In the genomic region with DNA sequence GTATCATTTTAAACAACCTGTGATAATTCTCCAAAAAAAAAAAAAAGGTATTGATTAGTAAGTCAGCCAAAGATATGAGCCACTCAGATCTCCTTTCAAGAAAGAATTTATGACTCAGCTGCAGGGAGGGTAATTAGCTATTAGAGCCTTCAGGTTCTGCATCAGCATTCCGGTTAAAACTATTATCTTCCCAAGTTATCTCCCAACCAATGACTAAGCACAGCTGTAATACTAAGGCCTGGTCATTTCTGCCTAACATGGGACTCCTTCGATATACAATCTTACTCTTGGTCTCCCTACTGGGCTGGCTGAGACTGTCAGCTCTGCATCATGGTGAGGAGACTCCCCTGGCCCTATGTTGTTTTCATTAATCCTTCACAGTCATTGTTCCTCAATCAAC, we compare ENCODE assay signal across 13 cellular contexts.
DNase-seq lines count a peak whose midpoint lies in the region; ATAC-seq and TF ChIP-seq lines count a peak whose summit lies in the region.
"Had no signal": no experiment of that assay in that cellular context is flagged by ENCODE, and none has a peak within 500 bp of the region (broad histone marks: within the 10 kb centered on the region; RNA-seq: fewer than 3 reads in every experiment).

No MANE protein-coding gene starts in this region.

- DNase-seq in GM04504 (ENCODE audit: low read depth) (peak; percentile 33), SK-N-SH (peak; percentile 8), fibroblast of lung (ENCODE audit: low read depth in 2 of 2) (peak; percentile 42 to 92), skeletal muscle cell (ENCODE audit: low read depth) (peak; percentile 20), cerebellum (ENCODE audit: low spot score) (no peak), transverse colon (no peak)
- no peak for DNase-seq in activated effector memory CD4-positive, alpha-beta T cell treated with Interleukin-2 at 50 U/mL for 16 hours
- DNase-seq: activated naive CD4-positive, alpha-beta T cell treated with anti-CD3 and anti-CD28 coated beads, Interleukin-2, amount 50 U/mL, for 16 hours; KG1; NCI-H2081; T-helper 2 cell had no signal

- peaks cover 14% of the 10 kb centered on the region for H3F3A ChIP-seq in SK-N-SH (replicated peaks; ENCODE audit: insufficient read depth)

- H3K4me3 ChIP-seq in SK-N-SH (ENCODE audit: low read depth in 2 of 2, low read length in 1 of 2) (no peak overlapping the region), fibroblast of lung (replicated peaks in 1 of 4; ENCODE audit: control extremely low read depth in 1 of 4, insufficient read depth in 1 of 4, low read depth in 3 of 4, low read length in 4 of 4) (no peak overlapping the region), skeletal muscle cell (ENCODE audit: low read depth, low read length) (no peak overlapping the region), transverse colon (no peak overlapping the region)
- H3K4me3 ChIP-seq: prostate gland had no signal

- H3K27me3 ChIP-seq in SK-N-SH (ENCODE audit: insufficient read depth) (no peaks in the 10 kb centered on the region), fibroblast of lung (ENCODE audit: control insufficient read depth, insufficient read depth, low read length) (no peaks in the 10 kb centered on the region), transverse colon (no peaks in the 10 kb centered on the region)

- H3K27ac ChIP-seq in SK-N-SH (ENCODE audit: low read depth in 2 of 2, low read length in 1 of 2) (peak overlapping the region in 1 of 2 experiments; percentile 62; a peak in 2 of 4 replicates), fibroblast of lung (ENCODE audit: insufficient read depth, low read length) (peak overlapping the region; percentile 61), transverse colon (no peak overlapping the region)
- H3K27ac ChIP-seq: prostate gland had no signal

- H3K9me2 ChIP-seq in SK-N-SH = no peaks in the 10 kb centered on the region

- H3K4me2 ChIP-seq in SK-N-SH (no peak overlapping the region), fibroblast of lung (ENCODE audit: extremely low read depth, insufficient read depth, low read length) (peak overlapping the region; percentile 23)

- 21% methylated on average over 2 of the region's 2 CpGs for WGBS in SK-N-SH (ENCODE audit: low lambda C conversion rate)
- WGBS in transverse colon (ENCODE audit: low coverage in 1 of 2), 2 donors = 85 to 91% methylated on average over 2 of the region's 2 CpGs

- no peak for TF ChIP-seq POLR2A in transverse colon (IDR thresholded peaks at IDR 0.05)

- H3K4me1 ChIP-seq in SK-N-SH (ENCODE audit: control insufficient read depth in 1 of 2, insufficient read depth in 2 of 2, low read depth in 1 of 2, low read length in 1 of 2) (peaks cover 0 to 4% of the 10 kb centered on the region in 2 experiments; a peak in 2 of 4 replicates), fibroblast of lung (ENCODE audit: control insufficient read depth, extremely low read depth, insufficient read depth, low read length) (peaks cover 9% of the 10 kb centered on the region), transverse colon (no peaks in the 10 kb centered on the region)
- H3K4me1 ChIP-seq: prostate gland had no signal

- H2AFZ ChIP-seq in SK-N-SH (ENCODE audit: low read depth) = no peak overlapping the region
- no peak overlapping the region for H2AFZ ChIP-seq in fibroblast of lung (ENCODE audit: low read length)

- H3K79me2 ChIP-seq in SK-N-SH (ENCODE audit: insufficient read depth) (peaks cover 57% of the 10 kb centered on the region), fibroblast of lung (ENCODE audit: control insufficient read depth, insufficient read depth, low read length) (peaks cover 19% of the 10 kb centered on the region)

- POLR2A ChIA-PET in SK-N-SH (lab: Yijun Ruan, JAX) = no interaction called here

- H4K20me1 ChIP-seq in SK-N-SH (ENCODE audit: insufficient read depth) (0 out of 2 replicates have a peak, but pooled peaks cover 2% of the 10 kb centered on the region), fibroblast of lung (ENCODE audit: control insufficient read depth, extremely low read depth, insufficient read depth, low read length) (no peaks in the 10 kb centered on the region)

- peaks cover 0 to 5% of the 10 kb centered on the region in 2 experiments for H3K36me3 ChIP-seq in SK-N-SH (replicated peaks in 1 of 2; ENCODE audit: control insufficient read depth in 1 of 2, insufficient read depth in 2 of 2, low read length in 1 of 2)
- H3K36me3 ChIP-seq in fibroblast of lung (ENCODE audit: control insufficient read depth, insufficient read depth, low read length) = no peaks in the 10 kb centered on the region
- H3K36me3 ChIP-seq in transverse colon = no peaks in the 10 kb centered on the region
- H3K36me3 ChIP-seq: prostate gland had no signal

- H3K9ac ChIP-seq in SK-N-SH (no peak overlapping the region), fibroblast of lung (ENCODE audit: insufficient read depth, low read length) (no peak overlapping the region)

- no peak for ATAC-seq in GM19351 (IDR thresholded peaks at IDR 0.05; ENCODE audit: unreplicated experiment)

- TF ChIP-seq CTCF in SK-N-SH (IDR thresholded peaks at IDR 0.05) (no peak), fibroblast of lung (conservative IDR thresholded peaks at IDR 0.05 in 1 of 2, IDR thresholded peaks at IDR 0.05 in 1 of 2; ENCODE audit: low read depth in 1 of 2, low read length in 2 of 2) (no peak), transverse colon (IDR thresholded peaks at IDR 0.05) (no peak)

- in situ Hi-C loops in transverse colon (cut with MboI; ENCODE audit: low pct_ligation_motif_present in 1 of 4, low pct_unique_long_range_greater_than_20kb in 1 of 4, low sequenced_read_pairs in 3 of 4) = no loop called here

- H3K9me3 ChIP-seq in SK-N-SH (0 out of 2 replicates have a peak, but pooled peaks cover 4% of the 10 kb centered on the region), fibroblast of lung (ENCODE audit: control insufficient read depth, insufficient read depth, low read depth, low read length) (no peaks in the 10 kb centered on the region), transverse colon (no peaks in the 10 kb centered on the region)
- H3K9me3 ChIP-seq: prostate gland had no signal

- intact Hi-C loops in transverse colon (cut with DNase I; ENCODE audit: low total_unique reads) = no loop called here

- TF ChIP-seq RAD21 in SK-N-SH (IDR thresholded peaks at IDR 0.05; ENCODE audit: low read length) = no peak

- CTCF ChIA-PET in SK-N-SH (lab: Yijun Ruan, JAX) = interaction anchor here (0.6 to 1.2 kb wide), 2 partner anchors 51 to 475 kb away, joined by 4 to 5 read pairs; no protein-coding TSS in a partner anchor

- TF ChIP-seq EP300 in SK-N-SH (IDR thresholded peaks at IDR 0.05; ENCODE audit: borderline replicate concordance in 1 of 2, low read depth in 1 of 2, low read length in 1 of 2) (peak in 1 of 2 experiments; percentile 33; a peak in 1 of 4 replicates), transverse colon (IDR thresholded peaks at IDR 0.05; ENCODE audit: low read depth) (no peak)

TF ChIP-seq in SK-N-SH, 30 proteins besides CTCF, POLR2A, EP300 and RAD21:
- TF ChIP-seq RXRA (IDR thresholded peaks at IDR 0.05; ENCODE audit: borderline replicate concordance, low read depth) = no peak
- peak; percentile 72 for TF ChIP-seq JUND (IDR thresholded peaks at IDR 0.05)
- peak; percentile 20; the same call in 1 of the 2 replicates for TF ChIP-seq POLR2AphosphoS5 (IDR thresholded peaks at IDR 0.05; ENCODE audit: low read depth, low read length)
- TF ChIP-seq FOXM1 (IDR thresholded peaks at IDR 0.05; ENCODE audit: low read depth) = 0 out of 2 replicates have a peak, but pooled peaks have one; percentile 25
- TF ChIP-seq RFX5 (IDR thresholded peaks at IDR 0.05; ENCODE audit: low read length) = no peak
- no peak for TF ChIP-seq TAF1 (IDR thresholded peaks at IDR 0.05; ENCODE audit: borderline replicate concordance, low read depth, low read length)
- TF ChIP-seq RCOR1 (IDR thresholded peaks at IDR 0.05; ENCODE audit: low read length) = no peak
- TF ChIP-seq EZH2phosphoT487 (IDR thresholded peaks at IDR 0.05; ENCODE audit: borderline replicate concordance, low read depth) = no peak
- no peak for TF ChIP-seq CHD2 (IDR thresholded peaks at IDR 0.05; ENCODE audit: low read length, partially characterized antibody)
- TF ChIP-seq, protein P1, sequence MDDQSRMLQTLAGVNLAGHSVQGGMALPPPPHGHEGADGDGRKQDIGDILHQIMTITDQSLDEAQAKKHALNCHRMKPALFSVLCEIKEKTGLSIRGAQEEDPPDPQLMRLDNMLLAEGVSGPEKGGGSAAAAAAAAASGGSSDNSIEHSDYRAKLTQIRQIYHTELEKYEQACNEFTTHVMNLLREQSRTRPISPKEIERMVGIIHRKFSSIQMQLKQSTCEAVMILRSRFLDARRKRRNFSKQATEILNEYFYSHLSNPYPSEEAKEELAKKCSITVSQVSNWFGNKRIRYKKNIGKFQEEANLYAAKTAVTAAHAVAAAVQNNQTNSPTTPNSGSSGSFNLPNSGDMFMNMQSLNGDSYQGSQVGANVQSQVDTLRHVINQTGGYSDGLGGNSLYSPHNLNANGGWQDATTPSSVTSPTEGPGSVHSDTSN (IDR thresholded peaks at IDR 0.05) = peak; percentile 65; the same call in 1 of the 2 replicates
- peak; percentile 74 for TF ChIP-seq FOSL2 (IDR thresholded peaks at IDR 0.05; ENCODE audit: borderline replicate concordance, low read depth)
- TF ChIP-seq TCF12 (IDR thresholded peaks at IDR 0.05) = peak; percentile 76
- TF ChIP-seq, protein P2, sequence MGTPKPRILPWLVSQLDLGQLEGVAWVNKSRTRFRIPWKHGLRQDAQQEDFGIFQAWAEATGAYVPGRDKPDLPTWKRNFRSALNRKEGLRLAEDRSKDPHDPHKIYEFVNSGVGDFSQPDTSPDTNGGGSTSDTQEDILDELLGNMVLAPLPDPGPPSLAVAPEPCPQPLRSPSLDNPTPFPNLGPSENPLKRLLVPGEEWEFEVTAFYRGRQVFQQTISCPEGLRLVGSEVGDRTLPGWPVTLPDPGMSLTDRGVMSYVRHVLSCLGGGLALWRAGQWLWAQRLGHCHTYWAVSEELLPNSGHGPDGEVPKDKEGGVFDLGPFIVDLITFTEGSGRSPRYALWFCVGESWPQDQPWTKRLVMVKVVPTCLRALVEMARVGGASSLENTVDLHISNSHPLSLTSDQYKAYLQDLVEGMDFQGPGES (IDR thresholded peaks at IDR 0.05; ENCODE audit: low read depth, low read length) = no peak
- no peak for TF ChIP-seq NRF1 (IDR thresholded peaks at IDR 0.05; ENCODE audit: low read depth, low read length)
- TF ChIP-seq TEAD4 (IDR thresholded peaks at IDR 0.05; ENCODE audit: borderline replicate concordance, insufficient read depth) = peak; percentile 78

Comparison
In these comparisons a context has a peak if more than half of its experiments do, and no peak if none do; other contexts are left out.
1. DNase-seq: peak in GM04504 (single experiment), SK-N-SH (single experiment), fibroblast of lung (2 of 2) and skeletal muscle cell (single experiment); none in activated effector memory CD4-positive, alpha-beta T cell treated with Interleukin-2 at 50 U/mL for 16 hours (single experiment), cerebellum (single experiment) and transverse colon (single experiment).